ENCODE assay signal across 15 cellular contexts in the genomic region with DNA sequence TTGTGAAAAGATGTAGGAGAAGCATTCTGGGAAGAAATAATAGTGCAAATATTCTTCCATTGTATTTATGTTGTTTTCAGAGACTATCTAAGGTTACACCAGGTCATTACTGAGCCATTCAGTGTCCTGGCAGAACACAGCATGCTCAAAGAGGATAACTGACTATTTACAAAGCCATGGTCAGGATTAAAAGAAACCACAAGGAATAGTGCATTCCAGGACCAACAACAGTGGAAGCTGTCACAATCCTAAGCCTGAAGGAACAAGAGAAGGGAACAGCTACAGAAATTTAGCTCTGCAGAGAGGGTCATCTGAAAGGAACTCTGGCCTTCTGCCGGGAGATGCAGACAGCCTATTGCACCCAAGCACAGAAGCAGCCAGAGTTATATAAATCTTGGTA.
DNase-seq lines count a peak whose midpoint lies in the region; ATAC-seq and TF ChIP-seq lines count a peak whose summit lies in the region.
"Had no signal": no experiment of that assay in that cellular context is flagged by ENCODE, and none has a peak within 500 bp of the region (broad histone marks: within the 10 kb centered on the region; RNA-seq: fewer than 3 reads in every experiment).

No MANE protein-coding gene starts in this region.

- H3K9me3 Mint-ChIP-seq in endodermal cell: no peaks in the 10 kb centered on the region
- H3K9me3 Mint-ChIP-seq in nephron progenitor cell: no peaks in the 10 kb centered on the region

- ATAC-seq in HG03378 (IDR thresholded peaks at IDR 0.05; ENCODE audit: unreplicated experiment): no peak
- no peak for ATAC-seq in sciatic nerve
- ATAC-seq in GM19351 (IDR thresholded peaks at IDR 0.05; ENCODE audit: unreplicated experiment): no peak
- ATAC-seq: GM12878, HCT116 had no signal

- H3K4me3 Mint-ChIP-seq in endodermal cell: no peak overlapping the region
- H3K4me3 Mint-ChIP-seq in nephron progenitor cell: no peak overlapping the region
- H3K4me3 Mint-ChIP-seq: CD4-positive, alpha-beta memory T cell; IgD-negative memory B cell had no signal

- TF ChIP-seq CTCF in endodermal cell (conservative IDR thresholded peaks at IDR 0.05) (no peak), nephron progenitor cell (IDR thresholded peaks at IDR 0.05) (no peak)

- no peaks in the 10 kb centered on the region for H3K9me3 ChIP-seq in endodermal cell (ENCODE audit: control insufficient read depth, low read length)

- H3K36me3 Mint-ChIP-seq in endodermal cell (ENCODE audit: low read depth): no peaks in the 10 kb centered on the region
- no peaks in the 10 kb centered on the region for H3K36me3 Mint-ChIP-seq in nephron progenitor cell (ENCODE audit: low read depth)
- H3K36me3 Mint-ChIP-seq: CD4-positive, alpha-beta memory T cell; IgD-negative memory B cell had no signal

- H3K27me3 ChIP-seq in endodermal cell (ENCODE audit: control insufficient read depth, insufficient read depth, low read length, poor library complexity, severe bottlenecking): no peaks in the 10 kb centered on the region

- no peak overlapping the region for H3K27ac ChIP-seq in endodermal cell (ENCODE audit: low read depth, low read length)
- H3K27ac ChIP-seq: C4-2B had no signal

- H3K27me3 Mint-ChIP-seq in endodermal cell (ENCODE audit: insufficient read depth) (no peaks in the 10 kb centered on the region), nephron progenitor cell (ENCODE audit: low read depth, poor library complexity) (no peaks in the 10 kb centered on the region)
- H3K27me3 Mint-ChIP-seq: CD4-positive, alpha-beta memory T cell; IgD-negative memory B cell had no signal

- H3K27ac Mint-ChIP-seq in endodermal cell: peak overlapping the region; percentile 8
- peak overlapping the region; percentile 18 for H3K27ac Mint-ChIP-seq in nephron progenitor cell
- H3K27ac Mint-ChIP-seq: IgD-negative memory B cell had no signal

- intact Hi-C loops in sciatic nerve (cut with DNase I): no loop called here

- H3K4me1 ChIP-seq in endodermal cell (ENCODE audit: control insufficient read depth, insufficient read depth, low read length): no peaks in the 10 kb centered on the region

- no peaks in the 10 kb centered on the region for H3K36me3 ChIP-seq in endodermal cell (ENCODE audit: control insufficient read depth, insufficient read depth, low read length)

- H3K9ac ChIP-seq in endodermal cell (ENCODE audit: extremely low read depth, low read length, poor library complexity, severe bottlenecking): no peak overlapping the region

- no peak overlapping the region for H3K4me3 ChIP-seq in endodermal cell (ENCODE audit: low read length)
- H3K4me3 ChIP-seq: GM12878 had no signal

- DNase-seq in H4 (ENCODE audit: low spot score) (peak; percentile 48), amniotic epithelial cell (ENCODE audit: low read depth) (peak; percentile 78), endodermal cell (no peak), nephron progenitor cell (no peak), SIG-M5 treated with dmso at 0.1 percent for 504 hours (lab: John Stamatoyannopoulos, UW; ENCODE audit: unreplicated experiment) (no peak), sciatic nerve (ENCODE audit: low spot score) (no peak)
- DNase-seq: ACHN; CD4-positive, alpha-beta memory T cell; DMS79 had no signal

- H3K4me1 Mint-ChIP-seq in endodermal cell: peaks cover 9% of the 10 kb centered on the region
- H3K4me1 Mint-ChIP-seq in nephron progenitor cell: peaks cover 22% of the 10 kb centered on the region
- H3K4me1 Mint-ChIP-seq: CD4-positive, alpha-beta memory T cell; IgD-negative memory B cell had no signal

- 83 to 88% methylated on average over 1 of the region's 1 CpG for WGBS in endodermal cell (ENCODE audit: insufficient coverage in 1 of 2, insufficient read length in 1 of 2), 2 experiments

Comparison
In these comparisons a context has a peak if more than half of its experiments do, and no peak if none do; other contexts are left out.
1. DNase-seq: peak in H4 (single experiment) and amniotic epithelial cell (single experiment); none in endodermal cell (single experiment), nephron progenitor cell (single experiment), SIG-M5 treated with dmso at 0.1 percent for 504 hours (single experiment) and sciatic nerve (single experiment).